18 cellular contexts compared by ENCODE assay signal in genomic region chr1:186125035-186125434, GRCh38.
A peak's percentile ranks its signal among the peaks of the same experiment; 100 is the strongest.
DNase-seq lines count a peak whose midpoint lies in the region; ATAC-seq and TF ChIP-seq lines count a peak whose summit lies in the region.
"Had no signal": no experiment of that assay in that cellular context is flagged by ENCODE, and none has a peak within 500 bp of the region (broad histone marks: within the 10 kb centered on the region; RNA-seq: fewer than 3 reads in every experiment).

No MANE protein-coding gene starts in this region.

- no peaks in the 10 kb centered on the region for H4K20me1 ChIP-seq in GM23248 (ENCODE audit: insufficient read depth)
- H4K20me1 ChIP-seq: BLaER1 had no signal

- peak overlapping the region; percentile 3; the same call in 1 of the 2 replicates for H2AFZ ChIP-seq in GM23248

- H3K27ac ChIP-seq in GM23248 (no peak overlapping the region), SK-N-MC (peak overlapping the region; percentile 10; the same call in 1 of the 2 replicates), gastrocnemius medialis (no peak overlapping the region)
- H3K27ac ChIP-seq: BLaER1, C4-2B had no signal

- H3K9me3 ChIP-seq in GM23248 (ENCODE audit: low read depth) (no peaks in the 10 kb centered on the region), SK-N-MC (ENCODE audit: low read depth, low read length) (no peaks in the 10 kb centered on the region), gastrocnemius medialis (no peaks in the 10 kb centered on the region)
- H3K9me3 ChIP-seq: BLaER1, Caco-2 had no signal

- DNase-seq in GM23248 = no peak
- no peak for DNase-seq in SK-N-MC (ENCODE audit: low read depth, low spot score)
- peak; percentile 30 for DNase-seq in fibroblast of villous mesenchyme (ENCODE audit: low read depth)
- DNase-seq in SKM-1 (lab: John Stamatoyannopoulos, UW; ENCODE audit: unreplicated experiment) = no peak
- no peak for DNase-seq in gastrocnemius medialis
- DNase-seq: Caco-2; CD4-positive, CD25-positive, alpha-beta regulatory T cell; CD8-positive, alpha-beta T cell; DMS 273 treated with DMSO at 0.1 percent for 48 hours; DMS79; EL; GDM1; H9 had no signal

- in situ Hi-C loops in GM23248 (cut with MboI) = no loop called here
- in situ Hi-C loops in gastrocnemius medialis (cut with MboI; ENCODE audit: low sequenced_read_pairs in 4 of 4) = no loop called here

- no peak overlapping the region for H3K4me3 ChIP-seq in GM23248
- H3K4me3 ChIP-seq in SK-N-MC = no peak overlapping the region
- no peak overlapping the region for H3K4me3 ChIP-seq in fibroblast of villous mesenchyme (ENCODE audit: low read depth, low read length)
- no peak overlapping the region for H3K4me3 ChIP-seq in gastrocnemius medialis
- H3K4me3 ChIP-seq: BLaER1, GM12878 had no signal

- H3K4me1 ChIP-seq in GM23248 (ENCODE audit: insufficient read depth) (no peaks in the 10 kb centered on the region), gastrocnemius medialis (no peaks in the 10 kb centered on the region)
- H3K4me1 ChIP-seq: BLaER1, Caco-2 had no signal

- H3K9ac ChIP-seq in GM23248 = no peak overlapping the region
- H3K9ac ChIP-seq in SK-N-MC (ENCODE audit: insufficient read length) = no peak overlapping the region
- H3K9ac ChIP-seq: BLaER1 had no signal

- WGBS in GM23248 (ENCODE audit: low coverage in 1 of 2, low lambda C conversion rate in 2 of 2, missing lambda C conversion rate in 2 of 2), 2 experiments = 57 to 62% methylated on average over 4 of the region's 4 CpGs

- intact Hi-C loops in gastrocnemius medialis (cut with DNase I; ENCODE audit: low total_unique reads) = no loop called here

- H3K9me2 ChIP-seq in GM23248 (ENCODE audit: insufficient read depth) = no peaks in the 10 kb centered on the region

- no peak for TF ChIP-seq CTCF in fibroblast of villous mesenchyme (IDR thresholded peaks at IDR 0.05; ENCODE audit: insufficient read depth, low read depth, low read length)
- no peak for TF ChIP-seq CTCF in gastrocnemius medialis (IDR thresholded peaks at IDR 0.05 in 4 of 5, conservative IDR thresholded peaks at IDR 0.05 in 1 of 5)

- no peak for TF ChIP-seq POLR2A in gastrocnemius medialis (IDR thresholded peaks at IDR 0.05)

- no peak overlapping the region for H3K4me2 ChIP-seq in GM23248 (ENCODE audit: unreplicated experiment)
- H3K4me2 ChIP-seq: BLaER1 had no signal

- H3K27me3 ChIP-seq in GM23248 (replicated peaks; ENCODE audit: insufficient read depth) (no peaks in the 10 kb centered on the region), gastrocnemius medialis (no peaks in the 10 kb centered on the region)
- H3K27me3 ChIP-seq: BLaER1 had no signal

- H3K36me3 ChIP-seq in GM23248 (ENCODE audit: low read depth) (no peaks in the 10 kb centered on the region), SK-N-MC (ENCODE audit: insufficient read depth, low read length) (peaks cover 73% of the 10 kb centered on the region), gastrocnemius medialis (no peaks in the 10 kb centered on the region)
- H3K36me3 ChIP-seq: BLaER1 had no signal

- ATAC-seq in gastrocnemius medialis (no peak), HG03442 (IDR thresholded peaks at IDR 0.05; ENCODE audit: unreplicated experiment) (no peak)
- ATAC-seq: CD8-positive, alpha-beta T cell; GM12878; HCT116 had no signal

- no peaks in the 10 kb centered on the region for H3K79me2 ChIP-seq in GM23248 (ENCODE audit: insufficient read depth)

- no peaks in the 10 kb centered on the region for H3F3A ChIP-seq in GM23248 (ENCODE audit: insufficient read depth)
